ENCODE assay signal across 21 cellular contexts in the genomic region with DNA sequence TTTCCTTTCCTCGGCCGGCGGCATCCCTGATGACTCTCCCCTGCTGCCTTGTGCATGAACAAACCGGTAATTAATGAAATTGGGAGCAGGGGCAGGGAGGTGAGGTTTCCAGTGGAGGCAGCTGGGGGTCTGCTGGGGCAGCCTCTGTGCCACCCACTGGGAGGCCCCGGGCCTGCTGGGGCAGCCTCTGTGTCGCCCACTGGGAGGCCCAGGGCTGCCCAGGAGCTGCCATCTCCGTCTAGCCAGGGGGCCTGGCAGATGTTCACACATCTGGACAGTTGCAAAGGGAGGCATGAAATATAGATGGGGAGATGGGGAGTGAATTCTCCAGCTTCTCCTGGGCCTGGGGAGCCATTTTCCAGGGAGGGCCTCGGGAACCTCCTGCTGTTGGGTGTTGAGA.
"Had no signal": no experiment of that assay in that cellular context is flagged by ENCODE, and none has a peak within 500 bp of the region (broad histone marks: within the 10 kb centered on the region; RNA-seq: fewer than 3 reads in every experiment).

No MANE protein-coding gene starts in this region.

- H3K36me3 ChIP-seq: colonic mucosa, esophagus squamous epithelium, left ventricle myocardium inferior, neutrophil, ovary, prostate gland, thoracic aorta, upper lobe of left lung had no signal

- H3K4me3 ChIP-seq: colonic mucosa, esophagus squamous epithelium, gastroesophageal sphincter, left ventricle myocardium inferior, ovary, prostate gland, thoracic aorta, upper lobe of left lung had no signal

- DNase-seq: activated CD4-positive, alpha-beta memory T cell treated with anti-CD3 and anti-CD28 coated beads for 36 hours; activated CD4-positive, alpha-beta T cell treated with anti-CD3 and anti-CD28 coated beads for 48 hours; activated effector memory CD4-positive, alpha-beta T cell treated with Interleukin-2 at 50 U/mL for 16 hours; activated naive CD4-positive, alpha-beta T cell treated with anti-CD3 and anti-CD28 coated beads for 36 hours; activated naive CD8-positive, alpha-beta T cell treated with anti-CD3 and anti-CD28 coated beads, Interleukin-2, amount 10 ng/mL, durations not matched to agents 7 days and 5 days; activated T-cell treated with anti-CD3 and anti-CD28 coated beads, Interleukin-2, amount 50 U/mL, for 72 hours; amniotic stem cell; colonic mucosa; esophagus squamous epithelium; head of caudate nucleus; hypothalamus; left ventricle myocardium inferior; mammary epithelial cell; ovary; stimulated activated CD4-positive, alpha-beta T cell treated with anti-CD3 and anti-CD28 coated beads, Interleukin-2, amount 100 ng/mL, for 48 hours; stimulated activated naive CD4-positive, alpha-beta T cell treated with Interleukin-2 at 50 U/mL for 16 hours had no signal

- H3K4me1 ChIP-seq: colonic mucosa, left ventricle myocardium inferior, prostate gland had no signal

- H3K27ac ChIP-seq: colonic mucosa, esophagus squamous epithelium, gastroesophageal sphincter, left ventricle myocardium inferior, neutrophil, ovary, prostate gland, thoracic aorta, upper lobe of left lung had no signal

- H3K9me3 ChIP-seq: colonic mucosa, esophagus squamous epithelium, gastroesophageal sphincter, left ventricle myocardium inferior, neutrophil, ovary, prostate gland, thoracic aorta, upper lobe of left lung had no signal

- H3K27me3 ChIP-seq: colonic mucosa, gastroesophageal sphincter, ovary, upper lobe of left lung had no signal
